In the genomic region with DNA sequence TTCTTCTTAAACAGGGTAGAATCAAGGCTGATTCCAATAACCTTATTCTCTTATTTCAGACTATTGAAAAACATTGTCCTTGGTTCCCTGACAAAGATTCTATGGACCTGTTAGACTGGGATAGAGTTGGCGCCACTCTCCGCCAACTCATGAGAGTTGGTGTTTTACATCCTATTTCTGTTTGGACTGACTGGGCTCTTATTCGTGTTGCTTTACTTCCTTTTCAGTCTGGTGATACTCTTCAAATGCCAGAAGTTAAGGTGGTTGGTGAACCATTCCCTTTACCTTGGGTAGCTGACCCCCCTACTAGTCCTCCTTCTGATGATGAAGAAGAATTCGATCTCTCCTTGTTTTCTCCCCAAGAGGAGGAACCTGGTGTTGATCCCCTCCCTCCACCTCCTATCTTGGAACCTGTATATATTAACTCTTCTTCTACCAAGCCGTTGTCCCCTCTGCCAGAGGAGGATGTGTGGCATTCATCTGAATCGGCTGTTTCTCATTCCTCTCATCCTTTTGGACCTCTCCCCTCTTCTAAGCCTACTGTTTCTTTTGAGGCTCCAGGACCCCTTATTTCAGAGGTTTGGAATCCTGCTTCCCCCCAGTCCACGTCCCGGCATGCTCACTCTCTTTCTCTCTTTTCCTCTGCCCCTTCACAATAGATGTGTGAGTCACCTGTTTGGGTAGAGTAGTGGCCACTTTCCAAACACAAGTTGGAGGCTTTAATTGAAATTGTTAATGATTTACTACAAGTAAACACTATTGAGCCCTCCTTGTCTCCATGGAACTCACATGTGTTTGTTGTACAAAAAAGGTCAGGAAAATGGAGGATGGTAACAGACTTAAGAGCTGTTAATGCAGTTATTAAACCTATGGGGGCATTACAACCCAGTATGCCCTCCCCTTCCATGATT, we compare ENCODE assay signal across 1 cellular context.
TF ChIP-seq lines count a peak whose summit lies in the region.
"Not testable (repeated sequence)": the region's sequence is repeated elsewhere in the genome, so short reads cannot be mapped to it uniquely, and the experiment has no call there.

No MANE protein-coding gene starts in this region.

TF ChIP-seq in HepG2, 621 proteins besides CTCF, POLR2A, EP300 and RAD21 (continued from another document and continues in another):
- TF ChIP-seq, protein P1, sequence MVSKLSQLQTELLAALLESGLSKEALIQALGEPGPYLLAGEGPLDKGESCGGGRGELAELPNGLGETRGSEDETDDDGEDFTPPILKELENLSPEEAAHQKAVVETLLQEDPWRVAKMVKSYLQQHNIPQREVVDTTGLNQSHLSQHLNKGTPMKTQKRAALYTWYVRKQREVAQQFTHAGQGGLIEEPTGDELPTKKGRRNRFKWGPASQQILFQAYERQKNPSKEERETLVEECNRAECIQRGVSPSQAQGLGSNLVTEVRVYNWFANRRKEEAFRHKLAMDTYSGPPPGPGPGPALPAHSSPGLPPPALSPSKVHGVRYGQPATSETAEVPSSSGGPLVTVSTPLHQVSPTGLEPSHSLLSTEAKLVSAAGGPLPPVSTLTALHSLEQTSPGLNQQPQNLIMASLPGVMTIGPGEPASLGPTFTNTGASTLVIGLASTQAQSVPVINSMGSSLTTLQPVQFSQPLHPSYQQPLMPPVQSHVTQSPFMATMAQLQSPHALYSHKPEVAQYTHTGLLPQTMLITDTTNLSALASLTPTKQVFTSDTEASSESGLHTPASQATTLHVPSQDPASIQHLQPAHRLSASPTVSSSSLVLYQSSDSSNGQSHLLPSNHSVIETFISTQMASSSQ (IDR thresholded peaks at IDR 0.05; ENCODE audit: low read depth) = peak; percentile 94
- TF ChIP-seq, protein P1 (CRISPR knock-in tag; IDR thresholded peaks at IDR 0.05; ENCODE audit: borderline replicate concordance) = peak; percentile 96
- TF ChIP-seq FOXA3 (CRISPR knock-in tag; IDR thresholded peaks at IDR 0.05) (peak; percentile 78), ASH2L (IDR thresholded peaks at IDR 0.05; ENCODE audit: insufficient read length, low read depth, low read length) (peak; percentile 67), SOX13 (CRISPR knock-in tag; conservative IDR thresholded peaks at IDR 0.05 in 1 of 2, IDR thresholded peaks at IDR 0.05 in 1 of 2) (peak in 1 of 2 experiments; percentile 80; a peak in 2 of 4 replicates), SOX6 (CRISPR knock-in tag; IDR thresholded peaks at IDR 0.05) (peak; percentile 81), POLR2G (IDR thresholded peaks at IDR 0.05; ENCODE audit: low read depth, low read length) (peak; percentile 30; the same call in 1 of the 2 replicates), NFIC (IDR thresholded peaks at IDR 0.05; ENCODE audit: low read length) (peak; percentile 35; the same call in 1 of the 2 replicates), ZMYM4 (CRISPR knock-in tag; IDR thresholded peaks at IDR 0.05) (peak; percentile 57), MIXL1 (CRISPR knock-in tag; IDR thresholded peaks at IDR 0.05) (peak; percentile 87), TBX2 (CRISPR knock-in tag; IDR thresholded peaks at IDR 0.05; ENCODE audit: borderline replicate concordance) (peak; percentile 49; the same call in 1 of the 2 replicates), ZNF652 (CRISPR knock-in tag; IDR thresholded peaks at IDR 0.05; ENCODE audit: borderline replicate concordance, low read depth) (peak; percentile 51; the same call in 1 of the 2 replicates), SP5 (CRISPR knock-in tag; IDR thresholded peaks at IDR 0.05; ENCODE audit: borderline replicate concordance, low read depth) (0 out of 2 replicates have a peak, but pooled peaks have one; percentile 39), KDM6A (CRISPR knock-in tag; IDR thresholded peaks at IDR 0.05; ENCODE audit: low read depth) (peak; percentile 64), ZNF264 (CRISPR knock-in tag; IDR thresholded peaks at IDR 0.05) (peak; percentile 78; the same call in 1 of the 2 replicates), NR2F6 (CRISPR knock-in tag; IDR thresholded peaks at IDR 0.05) (peak; percentile 46; the same call in 1 of the 2 replicates), HNRNPUL1 (IDR thresholded peaks at IDR 0.05; ENCODE audit: low read depth, low read length) (peak; percentile 86; the same call in 1 of the 2 replicates), RXRB (CRISPR knock-in tag; IDR thresholded peaks at IDR 0.05; ENCODE audit: borderline replicate concordance) (0 out of 2 replicates have a peak, but pooled peaks have one; percentile 23), NR2F1 (CRISPR knock-in tag; IDR thresholded peaks at IDR 0.05) (0 out of 4 replicates have a peak, but pooled peaks of 1 of the 2 experiments have one; percentile 19), SOX5 (CRISPR knock-in tag; IDR thresholded peaks at IDR 0.05; ENCODE audit: borderline replicate concordance) (peak; percentile 83; the same call in 1 of the 2 replicates), TCF7 (IDR thresholded peaks at IDR 0.05; ENCODE audit: low read depth) (0 out of 2 replicates have a peak, but pooled peaks have one; percentile 15), ZNF644 (CRISPR knock-in tag; IDR thresholded peaks at IDR 0.05; ENCODE audit: low read depth) (peak; percentile 87), FOXP1 (CRISPR knock-in tag; IDR thresholded peaks at IDR 0.05) (peak; percentile 84)
- not testable (repeated sequence) for TF ChIP-seq SOX13, SOX6, NR2F6, FOXP1 (IDR thresholded peaks at IDR 0.05)
- TF ChIP-seq, protein P2, sequence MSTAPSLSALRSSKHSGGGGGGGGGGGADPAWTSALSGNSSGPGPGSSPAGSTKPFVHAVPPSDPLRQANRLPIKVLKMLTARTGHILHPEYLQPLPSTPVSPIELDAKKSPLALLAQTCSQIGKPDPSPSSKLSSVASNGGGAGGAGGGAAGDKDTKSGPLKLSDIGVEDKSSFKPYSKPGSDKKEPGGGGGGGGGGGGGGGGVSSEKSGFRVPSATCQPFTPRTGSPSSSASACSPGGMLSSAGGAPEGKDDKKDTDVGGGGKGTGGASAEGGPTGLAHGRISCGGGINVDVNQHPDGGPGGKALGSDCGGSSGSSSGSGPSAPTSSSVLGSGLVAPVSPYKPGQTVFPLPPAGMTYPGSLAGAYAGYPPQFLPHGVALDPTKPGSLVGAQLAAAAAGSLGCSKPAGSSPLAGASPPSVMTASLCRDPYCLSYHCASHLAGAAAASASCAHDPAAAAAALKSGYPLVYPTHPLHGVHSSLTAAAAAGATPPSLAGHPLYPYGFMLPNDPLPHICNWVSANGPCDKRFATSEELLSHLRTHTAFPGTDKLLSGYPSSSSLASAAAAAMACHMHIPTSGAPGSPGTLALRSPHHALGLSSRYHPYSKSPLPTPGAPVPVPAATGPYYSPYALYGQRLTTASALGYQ (CRISPR knock-in tag; IDR thresholded peaks at IDR 0.05) = peak; percentile 21; the same call in 1 of the 2 replicates
- TF ChIP-seq, protein P3, sequence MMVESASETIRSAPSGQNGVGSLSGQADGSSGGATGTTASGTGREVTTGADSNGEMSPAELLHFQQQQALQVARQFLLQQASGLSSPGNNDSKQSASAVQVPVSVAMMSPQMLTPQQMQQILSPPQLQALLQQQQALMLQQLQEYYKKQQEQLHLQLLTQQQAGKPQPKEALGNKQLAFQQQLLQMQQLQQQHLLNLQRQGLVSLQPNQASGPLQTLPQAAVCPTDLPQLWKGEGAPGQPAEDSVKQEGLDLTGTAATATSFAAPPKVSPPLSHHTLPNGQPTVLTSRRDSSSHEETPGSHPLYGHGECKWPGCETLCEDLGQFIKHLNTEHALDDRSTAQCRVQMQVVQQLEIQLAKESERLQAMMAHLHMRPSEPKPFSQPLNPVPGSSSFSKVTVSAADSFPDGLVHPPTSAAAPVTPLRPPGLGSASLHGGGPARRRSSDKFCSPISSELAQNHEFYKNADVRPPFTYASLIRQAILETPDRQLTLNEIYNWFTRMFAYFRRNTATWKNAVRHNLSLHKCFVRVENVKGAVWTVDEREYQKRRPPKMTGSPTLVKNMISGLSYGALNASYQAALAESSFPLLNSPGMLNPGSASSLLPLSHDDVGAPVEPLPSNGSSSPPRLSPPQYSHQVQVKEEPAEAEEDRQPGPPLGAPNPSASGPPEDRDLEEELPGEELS (CRISPR knock-in tag; IDR thresholded peaks at IDR 0.05) = peak; percentile 70
- TF ChIP-seq, protein P4, sequence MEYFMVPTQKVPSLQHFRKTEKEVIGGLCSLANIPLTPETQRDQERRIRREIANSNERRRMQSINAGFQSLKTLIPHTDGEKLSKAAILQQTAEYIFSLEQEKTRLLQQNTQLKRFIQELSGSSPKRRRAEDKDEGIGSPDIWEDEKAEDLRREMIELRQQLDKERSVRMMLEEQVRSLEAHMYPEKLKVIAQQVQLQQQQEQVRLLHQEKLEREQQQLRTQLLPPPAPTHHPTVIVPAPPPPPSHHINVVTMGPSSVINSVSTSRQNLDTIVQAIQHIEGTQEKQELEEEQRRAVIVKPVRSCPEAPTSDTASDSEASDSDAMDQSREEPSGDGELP (IDR thresholded peaks at IDR 0.05; ENCODE audit: borderline replicate concordance, low read depth) = peak; percentile 44; the same call in 1 of the 2 replicates
- TF ChIP-seq, protein P5, sequence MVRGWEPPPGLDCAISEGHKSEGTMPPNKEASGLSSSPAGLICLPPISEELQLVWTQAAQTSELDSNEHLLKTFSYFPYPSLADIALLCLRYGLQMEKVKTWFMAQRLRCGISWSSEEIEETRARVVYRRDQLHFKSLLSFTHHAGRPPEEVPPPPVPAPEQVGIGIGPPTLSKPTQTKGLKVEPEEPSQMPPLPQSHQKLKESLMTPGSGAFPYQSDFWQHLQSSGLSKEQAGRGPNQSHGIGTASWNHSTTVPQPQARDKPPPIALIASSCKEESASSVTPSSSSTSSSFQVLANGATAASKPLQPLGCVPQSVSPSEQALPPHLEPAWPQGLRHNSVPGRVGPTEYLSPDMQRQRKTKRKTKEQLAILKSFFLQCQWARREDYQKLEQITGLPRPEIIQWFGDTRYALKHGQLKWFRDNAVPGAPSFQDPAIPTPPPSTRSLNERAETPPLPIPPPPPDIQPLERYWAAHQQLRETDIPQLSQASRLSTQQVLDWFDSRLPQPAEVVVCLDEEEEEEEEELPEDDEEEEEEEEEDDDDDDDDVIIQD (CRISPR knock-in tag; IDR thresholded peaks at IDR 0.05; ENCODE audit: low read depth) = 0 out of 2 replicates have a peak, but pooled peaks have one; percentile 53
- TF ChIP-seq, protein P6, sequence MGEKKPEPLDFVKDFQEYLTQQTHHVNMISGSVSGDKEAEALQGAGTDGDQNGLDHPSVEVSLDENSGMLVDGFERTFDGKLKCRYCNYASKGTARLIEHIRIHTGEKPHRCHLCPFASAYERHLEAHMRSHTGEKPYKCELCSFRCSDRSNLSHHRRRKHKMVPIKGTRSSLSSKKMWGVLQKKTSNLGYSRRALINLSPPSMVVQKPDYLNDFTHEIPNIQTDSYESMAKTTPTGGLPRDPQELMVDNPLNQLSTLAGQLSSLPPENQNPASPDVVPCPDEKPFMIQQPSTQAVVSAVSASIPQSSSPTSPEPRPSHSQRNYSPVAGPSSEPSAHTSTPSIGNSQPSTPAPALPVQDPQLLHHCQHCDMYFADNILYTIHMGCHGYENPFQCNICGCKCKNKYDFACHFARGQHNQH (CRISPR knock-in tag; IDR thresholded peaks at IDR 0.05) = 0 out of 2 replicates have a peak, but pooled peaks have one; percentile 16
- TF ChIP-seq, protein P7, sequence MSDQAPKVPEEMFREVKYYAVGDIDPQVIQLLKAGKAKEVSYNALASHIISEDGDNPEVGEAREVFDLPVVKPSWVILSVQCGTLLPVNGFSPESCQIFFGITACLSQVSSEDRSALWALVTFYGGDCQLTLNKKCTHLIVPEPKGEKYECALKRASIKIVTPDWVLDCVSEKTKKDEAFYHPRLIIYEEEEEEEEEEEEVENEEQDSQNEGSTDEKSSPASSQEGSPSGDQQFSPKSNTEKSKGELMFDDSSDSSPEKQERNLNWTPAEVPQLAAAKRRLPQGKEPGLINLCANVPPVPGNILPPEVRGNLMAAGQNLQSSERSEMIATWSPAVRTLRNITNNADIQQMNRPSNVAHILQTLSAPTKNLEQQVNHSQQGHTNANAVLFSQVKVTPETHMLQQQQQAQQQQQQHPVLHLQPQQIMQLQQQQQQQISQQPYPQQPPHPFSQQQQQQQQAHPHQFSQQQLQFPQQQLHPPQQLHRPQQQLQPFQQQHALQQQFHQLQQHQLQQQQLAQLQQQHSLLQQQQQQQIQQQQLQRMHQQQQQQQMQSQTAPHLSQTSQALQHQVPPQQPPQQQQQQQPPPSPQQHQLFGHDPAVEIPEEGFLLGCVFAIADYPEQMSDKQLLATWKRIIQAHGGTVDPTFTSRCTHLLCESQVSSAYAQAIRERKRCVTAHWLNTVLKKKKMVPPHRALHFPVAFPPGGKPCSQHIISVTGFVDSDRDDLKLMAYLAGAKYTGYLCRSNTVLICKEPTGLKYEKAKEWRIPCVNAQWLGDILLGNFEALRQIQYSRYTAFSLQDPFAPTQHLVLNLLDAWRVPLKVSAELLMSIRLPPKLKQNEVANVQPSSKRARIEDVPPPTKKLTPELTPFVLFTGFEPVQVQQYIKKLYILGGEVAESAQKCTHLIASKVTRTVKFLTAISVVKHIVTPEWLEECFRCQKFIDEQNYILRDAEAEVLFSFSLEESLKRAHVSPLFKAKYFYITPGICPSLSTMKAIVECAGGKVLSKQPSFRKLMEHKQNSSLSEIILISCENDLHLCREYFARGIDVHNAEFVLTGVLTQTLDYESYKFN (CRISPR knock-in tag; conservative IDR thresholded peaks at IDR 0.05) = peak; percentile 77
- TF ChIP-seq, protein P8, sequence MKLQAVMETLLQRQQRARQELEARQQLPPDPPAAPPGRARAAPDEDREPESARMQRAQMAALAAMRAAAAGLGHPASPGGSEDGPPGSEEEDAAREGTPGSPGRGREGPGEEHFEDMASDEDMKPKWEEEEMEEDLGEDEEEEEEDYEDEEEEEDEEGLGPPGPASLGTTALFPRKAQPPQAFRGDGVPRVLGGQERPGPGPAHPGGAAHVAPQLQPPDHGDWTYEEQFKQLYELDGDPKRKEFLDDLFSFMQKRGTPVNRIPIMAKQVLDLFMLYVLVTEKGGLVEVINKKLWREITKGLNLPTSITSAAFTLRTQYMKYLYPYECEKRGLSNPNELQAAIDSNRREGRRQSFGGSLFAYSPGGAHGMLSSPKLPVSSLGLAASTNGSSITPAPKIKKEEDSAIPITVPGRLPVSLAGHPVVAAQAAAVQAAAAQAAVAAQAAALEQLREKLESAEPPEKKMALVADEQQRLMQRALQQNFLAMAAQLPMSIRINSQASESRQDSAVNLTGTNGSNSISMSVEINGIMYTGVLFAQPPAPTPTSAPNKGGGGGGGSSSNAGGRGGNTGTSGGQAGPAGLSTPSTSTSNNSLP (IDR thresholded peaks at IDR 0.05; ENCODE audit: low read depth, low read length) = 0 out of 2 replicates have a peak, but pooled peaks have one; percentile 35
